ENCODE assay signal across 8 cellular contexts in genomic region chr5:60843693-60844428, GRCh38. TPM values are rescaled to one million over a fixed set of nuclear protein-coding genes. Genes with fewer than 3 reads are reported as not detected.
DNase-seq lines count a peak whose midpoint lies in the region; FAIRE-seq and TF ChIP-seq lines count a peak whose summit lies in the region.

ELOVL7 (minus strand) TSS chr5:60844269; CDS start chr5:60787397, 56,872 bp downstream.

- H2AFZ ChIP-seq in GM23248, result peak within 1 kb of the TSS; percentile 75
- H2AFZ ChIP-seq in keratinocyte (ENCODE audit: control insufficient read depth, low read length), result peak within 1 kb of the TSS; percentile 74

- H3K27me3 Mint-ChIP-seq in MCF 10A (ENCODE audit: insufficient read depth, unreplicated experiment), result no peaks in the 10 kb centered on the region

- no peaks in the 10 kb centered on the region for H3K9me1 ChIP-seq in keratinocyte (ENCODE audit: control insufficient read depth, extremely low read depth, insufficient read depth, low read length)

- peak within 1 kb of the TSS; percentile 75 for H3K27ac Mint-ChIP-seq in MCF 10A (ENCODE audit: low read depth, unreplicated experiment)

- peak within 1 kb of the TSS; percentile 85 for H3K4me3 ChIP-seq in GM12865 (ENCODE audit: low read depth, low read length)
- H3K4me3 ChIP-seq in GM23248, result peak within 1 kb of the TSS; percentile 73
- peak within 1 kb of the TSS; percentile 78 to 86 (median 80) for H3K4me3 ChIP-seq in keratinocyte (ENCODE audit: control insufficient read depth in 2 of 3, extremely low read depth in 1 of 3, insufficient read depth in 2 of 3, low read depth in 1 of 3, low read length in 3 of 3)

- H3K27ac ChIP-seq in GM23248 (no peak within 1 kb of the TSS), keratinocyte (ENCODE audit: control insufficient read depth, insufficient read depth, low read length) (peak within 1 kb of the TSS; percentile 53)

- H3K9ac ChIP-seq in GM23248, result no peak within 1 kb of the TSS
- peak within 1 kb of the TSS; percentile 68 for H3K9ac ChIP-seq in keratinocyte (ENCODE audit: control insufficient read depth, extremely low read depth, insufficient read depth, low read length)

- POLR2A ChIA-PET in MCF 10A (lab: Yijun Ruan, JAX), result interaction anchor here (0.6 to 3.3 kb wide), 12 partner anchors 9 to 560 kb away, joined by 3 to 31 read pairs (median 6); partner anchors contain the start of gene DEPDC1B

- H3K36me3 ChIP-seq in GM23248 (ENCODE audit: low read depth) (no peaks in the 10 kb centered on the region), keratinocyte (ENCODE audit: control insufficient read depth in 2 of 2, extremely low read depth in 1 of 2, insufficient read depth in 2 of 2, low read length in 2 of 2) (no peaks in the 10 kb centered on the region)

- intact Hi-C loops in MCF 10A (cut with micrococcal nuclease), result loop anchor here (1.0 to 5.0 kb wide), 3 partner anchors 39 to 167 kb away; no protein-coding TSS in a partner anchor

- H3K36me3 Mint-ChIP-seq in MCF 10A (ENCODE audit: insufficient read depth, unreplicated experiment), result no peaks in the 10 kb centered on the region

- DNase-seq in GM12865 (ENCODE audit: low read depth) (peak; percentile 83), GM23248 (peak; percentile 51), KBM-7 (peak; percentile 86), SK-MEL-5 (ENCODE audit: low read depth, low spot score) (peak; percentile 65), MCF 10A (ENCODE audit: unreplicated experiment) (peak; percentile 76), keratinocyte (ENCODE audit: low read depth, low spot score) (no peak), cortex of kidney (lab: John Stamatoyannopoulos, UW) (no peak)
- DNase-seq in stimulated activated CD4-positive, alpha-beta T cell treated with anti-CD3 and anti-CD28 coated beads, Interleukin-12 subunit alpha, Interleukin-12 subunit beta, amount 100 ng/mL, for 24 hours (ENCODE audit: low read depth in 2 of 2), result peak; percentile 10 to 37

- H3K4me2 ChIP-seq in GM23248 (ENCODE audit: unreplicated experiment) (peak within 1 kb of the TSS; percentile 54), keratinocyte (ENCODE audit: control insufficient read depth, extremely low read depth, insufficient read depth, low read depth, low read length) (peak within 1 kb of the TSS; percentile 76)

- no TSS peak for BruUV-seq in MCF 10A (replicated peaks; lab: Mats Ljungman, UMichigan)

- in situ Hi-C loops in GM23248 (cut with MboI) (no loop called here), KBM-7 (cut with MboI; ENCODE audit: low pct_unique_long_range_greater_than_20kb, low sequenced_read_pairs) (no loop called here), SK-MEL-5 (cut with HindIII; ENCODE audit: low pct_unique_long_range_greater_than_20kb, low sequenced_read_pairs) (no loop called here)

- H3K79me2 ChIP-seq in GM23248 (ENCODE audit: insufficient read depth) (no peaks in the 10 kb centered on the region), keratinocyte (ENCODE audit: control insufficient read depth, insufficient read depth, low read length) (no peaks in the 10 kb centered on the region)

- H3K9me2 ChIP-seq in GM23248 (ENCODE audit: insufficient read depth), result no peaks in the 10 kb centered on the region

- H3K4me1 ChIP-seq in GM23248 (ENCODE audit: insufficient read depth) (no peaks in the 10 kb centered on the region), keratinocyte (ENCODE audit: control insufficient read depth, extremely low read depth, insufficient read depth, low read length) (peaks cover 5% of the 10 kb centered on the region)

- no peaks in the 10 kb centered on the region for H3F3A ChIP-seq in GM23248 (ENCODE audit: insufficient read depth)

- FAIRE-seq in keratinocyte (lab: Jason Lieb, UNC), result no peak

- dilution Hi-C loops in keratinocyte (cut with MboI; ENCODE audit: extremely low pct_ligation_motif_present, low sequenced_read_pairs), result no loop called here

- H3K27me3 ChIP-seq in GM23248 (replicated peaks; ENCODE audit: insufficient read depth), result peaks cover 63% of the 10 kb centered on the region
- H3K27me3 ChIP-seq in keratinocyte (ENCODE audit: control insufficient read depth, extremely low read depth, insufficient read depth, low read length), result no peaks in the 10 kb centered on the region

- CTCF ChIA-PET in MCF 10A (lab: Yijun Ruan, JAX), result interaction anchor here (0.6 to 2.2 kb wide), 10 partner anchors 9 to 1313 kb away, joined by 3 to 12 read pairs (median 3); partner anchors contain the start of gene DEPDC1B

- H3K4me1 Mint-ChIP-seq in MCF 10A (ENCODE audit: insufficient read depth, unreplicated experiment), result peaks cover 18% of the 10 kb centered on the region

- no peaks in the 10 kb centered on the region for H3K9me3 ChIP-seq in GM23248 (ENCODE audit: low read depth)
- H3K9me3 ChIP-seq in keratinocyte (ENCODE audit: control insufficient read depth, low read depth, low read length), result no peaks in the 10 kb centered on the region

- H3K9me3 Mint-ChIP-seq in MCF 10A (ENCODE audit: unreplicated experiment), result no peaks in the 10 kb centered on the region

- H4K20me1 ChIP-seq in GM23248 (ENCODE audit: insufficient read depth) (no peaks in the 10 kb centered on the region), keratinocyte (ENCODE audit: control insufficient read depth, extremely low read depth, insufficient read depth, low read length) (no peaks in the 10 kb centered on the region)

- peak; percentile 40 for TF ChIP-seq CTCF in GM12865 (IDR thresholded peaks at IDR 0.05; ENCODE audit: insufficient read depth, low read depth, low read length, missing control alignments)
- TF ChIP-seq CTCF in MCF 10A (IDR thresholded peaks at IDR 0.05; ENCODE audit: unreplicated experiment), result no peak
- TF ChIP-seq CTCF in keratinocyte (optimal IDR thresholded peaks at IDR 0.05 in 1 of 3, IDR thresholded peaks at IDR 0.05 in 1 of 3, conservative IDR thresholded peaks at IDR 0.05 in 1 of 3; ENCODE audit: extremely low read depth in 1 of 3, insufficient read depth in 2 of 3, low read length in 3 of 3), result peak in 2 of 3 experiments; percentile 43 to 66

- peak within 1 kb of the TSS; percentile 88 for H3K4me3 Mint-ChIP-seq in MCF 10A (ENCODE audit: unreplicated experiment)

- WGBS in GM23248 (ENCODE audit: low coverage in 1 of 2, low lambda C conversion rate in 2 of 2, missing lambda C conversion rate in 2 of 2), 2 experiments, result 2 to 3% methylated on average over 38 to 78 of the region's 98 CpGs

RNA-seq across cellular contexts. Expression of gene ELOVL7, which starts in this region (rescaled TPM):
- not detected in 2 replicates for total RNA-seq in GM23248 (2014; rRNA removed; shearing (Covaris generic))
- polyA plus RNA-seq in GM23248 (2016; fragmentation: Nextera tagmentation; extraction: Ambion mirVana), result 0.28 TPM in 1 of 2 replicates, not detected in the other
- total RNA-seq in SK-MEL-5 (2014; rRNA removed; shearing (Covaris generic)), result 4.5 and 5.4 TPM in 2 replicates
- 6.8 and 8.6 TPM in 2 replicates for polyA plus RNA-seq in SK-MEL-5 (2015; cell fraction: cytosol; rRNA removed)
- 5.3 and 6.0 TPM in 2 replicates for polyA plus RNA-seq in SK-MEL-5 (2015; cell fraction: nucleus; rRNA removed)
- total RNA-seq in MCF 10A (2022), result 10.3 and 14.3 TPM in 2 replicates
- polyA plus RNA-seq in keratinocyte, result 7.5 to 12.6 TPM (median 12.0 TPM) in 3 replicates
- polyA plus RNA-seq in keratinocyte (2011; ENCODE audit: low read depth), result 20.1 TPM
- 4.3 and 8.9 TPM in 2 replicates for polyA plus RNA-seq in keratinocyte (2011; cell fraction: cytosol; rRNA removed)
- 13.9 and 17.8 TPM in 2 replicates for polyA plus RNA-seq in keratinocyte (2011; cell fraction: nucleus; rRNA removed)
- 7.2 and 31.3 TPM in 2 replicates for polyA plus RNA-seq in keratinocyte (2012; ENCODE audit: low replicate concordance)
- polyA minus RNA-seq in keratinocyte, result 5.4 to 16.9 TPM (median 13.7 TPM) in 3 replicates
- 6.1 TPM for polyA minus RNA-seq in keratinocyte (2011; cell fraction: cytosol; rRNA and poly(A)+ RNA removed)
- 17.7 and 29.4 TPM in 2 replicates for polyA minus RNA-seq in keratinocyte (2011; cell fraction: nucleus; rRNA and poly(A)+ RNA removed)

Comparison
In these comparisons a context has a peak if more than half of its experiments do, and no peak if none do; other contexts are left out.
1. Peak in DNase-seq, H3K4me3 ChIP-seq and H3K4me2 ChIP-seq in GM23248; RNA of the gene not detected or under 1 TPM.
2. DNase-seq: peak in GM12865 (single experiment), KBM-7 (single experiment), SK-MEL-5 (single experiment), MCF 10A (single experiment) and stimulated activated CD4-positive, alpha-beta T cell treated with anti-CD3 and anti-CD28 coated beads, Interleukin-12 subunit alpha, Interleukin-12 subunit beta, amount 100 ng/mL, for 24 hours (2 of 2); none in keratinocyte (single experiment) and cortex of kidney (single experiment).
3. Peak in every context shown above with its lines, with median percentiles within 50 percentile points of each other: H3K4me3 ChIP-seq.